8 cellular contexts compared by ENCODE assay signal in genomic region chr15:52139599-52140462, GRCh38. TPM values are rescaled to one million over a fixed set of nuclear protein-coding genes. Genes with fewer than 3 reads are reported as not detected.
DNase-seq lines count a peak whose midpoint lies in the region; ATAC-seq and TF ChIP-seq lines count a peak whose summit lies in the region.

No MANE protein-coding gene starts in this region.

- H3K4me3 ChIP-seq in parathyroid adenoma (ENCODE audit: low read depth, low read length), result no peak overlapping the region
- H3K4me3 ChIP-seq in upper lobe of right lung, result no peak overlapping the region

- no peak overlapping the region for H3K4me2 ChIP-seq in parathyroid adenoma (ENCODE audit: low read length)

- no peaks in the 10 kb centered on the region for H3K79me2 ChIP-seq in parathyroid adenoma

- peak; percentile 55 for TF ChIP-seq CTCF in parathyroid adenoma (IDR thresholded peaks at IDR 0.05)
- TF ChIP-seq CTCF in upper lobe of right lung (IDR thresholded peaks at IDR 0.05), result peak; percentile 77

- intact Hi-C loops in upper lobe of right lung (cut with DNase I), result no loop called here

- H3K27ac ChIP-seq in parathyroid adenoma (no peak overlapping the region), upper lobe of right lung (no peak overlapping the region)

- H3K27me3 ChIP-seq in parathyroid adenoma (ENCODE audit: control insufficient read depth, insufficient read depth, low read length) (no peaks in the 10 kb centered on the region), upper lobe of right lung (no peaks in the 10 kb centered on the region)

- H3K9ac ChIP-seq in parathyroid adenoma, result no peak overlapping the region

- ATAC-seq in HG03565 (IDR thresholded peaks at IDR 0.05; ENCODE audit: unreplicated experiment) (peak; percentile 65), upper lobe of right lung (peak; percentile 69)

- no peaks in the 10 kb centered on the region for H3K9me3 ChIP-seq in parathyroid adenoma (ENCODE audit: control insufficient read depth, low read length)
- no peaks in the 10 kb centered on the region for H3K9me3 ChIP-seq in upper lobe of right lung

- DNase-seq in NCI-H1105 treated with DMSO at 0.1 percent for 48 hours (lab: John Stamatoyannopoulos, UW), result peak; percentile 3
- no peak for DNase-seq in NCI-H1105 (lab: John Stamatoyannopoulos, UW)
- DNase-seq in SHP77 (lab: John Stamatoyannopoulos, UW), result peak; percentile 28 to 54
- peak; percentile 35 for DNase-seq in activated effector memory CD4-positive, alpha-beta T cell treated with Interleukin-2 at 50 U/mL for 16 hours
- DNase-seq in foreskin melanocyte, result peak; percentile 49
- DNase-seq in upper lobe of right lung, result peak; percentile 82

- H3K36me3 ChIP-seq in parathyroid adenoma (ENCODE audit: control insufficient read depth, insufficient read depth, low read length) (no peaks in the 10 kb centered on the region), upper lobe of right lung (no peaks in the 10 kb centered on the region)

- H2AFZ ChIP-seq in parathyroid adenoma, result no peak overlapping the region

- H3K4me1 ChIP-seq in parathyroid adenoma (no peaks in the 10 kb centered on the region), upper lobe of right lung (peaks cover 8% of the 10 kb centered on the region)

RNA-seq across cellular contexts. Expression of gene BCL2L10, which starts 27.3 kb away (rescaled TPM):
- not detected for total RNA-seq in upper lobe of right lung

RNA-seq across cellular contexts. Expression of gene GNB5, which starts 51.4 kb away (rescaled TPM):
- total RNA-seq in upper lobe of right lung, result 16.7 TPM
